ENCODE assay signal across 27 cellular contexts in the genomic region with DNA sequence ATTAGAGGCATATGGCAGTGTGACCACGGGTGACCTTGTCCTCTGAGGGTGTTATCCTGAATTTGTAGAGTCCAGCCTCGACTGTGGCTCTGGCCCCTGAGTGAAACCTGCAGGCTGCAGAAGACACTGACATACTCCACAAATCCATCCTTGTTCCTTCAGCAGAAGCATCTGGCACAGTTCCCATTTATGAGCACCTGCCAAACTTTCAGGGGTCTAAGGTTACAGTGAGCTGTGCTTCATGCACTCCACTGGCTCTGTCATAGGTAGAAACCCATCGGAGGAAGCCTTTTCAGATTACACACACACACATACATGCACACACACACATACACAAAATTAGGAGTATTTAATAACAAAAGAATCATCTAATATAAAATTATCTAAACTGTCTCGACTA. TPM values are rescaled to one million over a fixed set of nuclear protein-coding genes. Genes with fewer than 3 reads are reported as not detected.
DNase-seq lines count a peak whose midpoint lies in the region; TF ChIP-seq lines count a peak whose summit lies in the region.
"Had no signal": no experiment of that assay in that cellular context is flagged by ENCODE, and none has a peak within 500 bp of the region (broad histone marks: within the 10 kb centered on the region; RNA-seq: fewer than 3 reads in every experiment).

No MANE protein-coding gene starts in this region.

- TF ChIP-seq CTCF in endodermal cell (conservative IDR thresholded peaks at IDR 0.05): no peak
- TF ChIP-seq CTCF in mammary epithelial cell (conservative IDR thresholded peaks at IDR 0.05 in 1 of 2, IDR thresholded peaks at IDR 0.05 in 1 of 2; ENCODE audit: extremely low read depth in 1 of 2, insufficient read depth in 1 of 2, low read depth in 1 of 2, low read length in 2 of 2): no peak

- WGBS in endodermal cell (ENCODE audit: insufficient coverage in 1 of 2, insufficient read length in 1 of 2), 2 experiments: 96 to 100% methylated on average over 1 to 4 of the region's 4 CpGs
- 53% methylated on average over 4 of the region's 4 CpGs for WGBS in mammary epithelial cell (ENCODE audit: low coverage, missing lambda C conversion rate)

- H4K20me1 ChIP-seq in mammary epithelial cell (ENCODE audit: insufficient read depth, low read length): no peaks in the 10 kb centered on the region

- BruUV-seq in mammary epithelial cell (replicated peaks; lab: Mats Ljungman, UMichigan): no TSS peak

- no peaks in the 10 kb centered on the region for H3K9me3 Mint-ChIP-seq in endodermal cell
- H3K9me3 Mint-ChIP-seq: activated T-cell treated with anti-CD3 and anti-CD28 coated beads, Interleukin-2, amount 50 U/mL, for 4 hours; H9; nephron; WTC11 had no signal

- no peaks in the 10 kb centered on the region for H3K79me2 ChIP-seq in mammary epithelial cell (ENCODE audit: insufficient read depth, low read length)

- H2AFZ ChIP-seq in mammary epithelial cell (ENCODE audit: low read depth, low read length): no peak overlapping the region

- CTCF ChIA-PET in mammary epithelial cell (lab: Charles Lee; ENCODE audit: low non-redundant PET): no interaction called here

- H3K27me3 ChIP-seq in endodermal cell (ENCODE audit: control insufficient read depth, insufficient read depth, low read length, poor library complexity, severe bottlenecking): no peaks in the 10 kb centered on the region
- no peaks in the 10 kb centered on the region for H3K27me3 ChIP-seq in mammary epithelial cell (ENCODE audit: insufficient read depth, low read length)
- H3K27me3 ChIP-seq: ascending aorta, sigmoid colon, stomach, uterus had no signal

- no peaks in the 10 kb centered on the region for H3K27me3 Mint-ChIP-seq in endodermal cell (ENCODE audit: insufficient read depth)

- H3K27ac Mint-ChIP-seq in endodermal cell: no peak overlapping the region
- H3K27ac Mint-ChIP-seq: nephron, WTC11 had no signal

- H3K4me2 ChIP-seq in mammary epithelial cell (ENCODE audit: insufficient read depth, low read depth, low read length): no peak overlapping the region
- H3K4me2 ChIP-seq: SK-N-SH had no signal

- dilution Hi-C loops in mammary epithelial cell (cut with HindIII; ENCODE audit: low sequenced_read_pairs): no loop called here

- H3K9ac ChIP-seq in endodermal cell (ENCODE audit: extremely low read depth, low read length, poor library complexity, severe bottlenecking): no peak overlapping the region
- H3K9ac ChIP-seq in mammary epithelial cell (ENCODE audit: insufficient read depth, low read length): no peak overlapping the region
- H3K9ac ChIP-seq: SK-N-SH had no signal

- DNase-seq in NCI-H1436 (lab: John Stamatoyannopoulos, UW) (peak; percentile 27), NCI-H1436 treated with DMSO at 0.1 percent for 48 hours (lab: John Stamatoyannopoulos, UW) (no peak), NCI-H1105 treated with DMSO at 0.1 percent for 48 hours (lab: John Stamatoyannopoulos, UW) (peak; percentile 88), NCI-H2171 (lab: John Stamatoyannopoulos, UW) (peak; percentile 85), endodermal cell (peak; percentile 36), mucosa of gallbladder (ENCODE audit: low spot score) (no peak), mammary epithelial cell (no peak)
- no peak for DNase-seq in activated CD4-positive, CD25-positive, alpha-beta regulatory T cell (lab: John Stamatoyannopoulos, UW)
- DNase-seq: activated CD4-positive, alpha-beta T cell treated with anti-CD3 and anti-CD28 coated beads, Interleukin-2, amount 50 U/mL, for 1 hour; activated gamma-delta T cell treated with Interleukin-2 at 50 U/mL for 16 hours; activated T-cell treated with anti-CD3 and anti-CD28 coated beads, Interleukin-2, amount 50 U/mL, for 4 hours; effector CD4-positive, alpha-beta T cell; GDM1; H9; hippocampal formation; KBM-7; NCI-H1694; NCI-H526; sigmoid colon; SK-N-SH; stimulated activated CD4-positive, alpha-beta T cell treated with anti-CD3 and anti-CD28 coated beads, Interleukin-4, amount 100 ng/mL, for 1 hour; stomach; uterus had no signal

- intact Hi-C loops in mammary epithelial cell (cut with micrococcal nuclease): no loop called here

- H3K4me1 ChIP-seq in endodermal cell (ENCODE audit: control insufficient read depth, insufficient read depth, low read length): no peaks in the 10 kb centered on the region
- no peaks in the 10 kb centered on the region for H3K4me1 ChIP-seq in mammary epithelial cell (ENCODE audit: insufficient read depth, low read length)
- H3K4me1 ChIP-seq: uterus had no signal

- no peak overlapping the region for H3K27ac ChIP-seq in endodermal cell (ENCODE audit: low read depth, low read length)
- no peak overlapping the region for H3K27ac ChIP-seq in mammary epithelial cell (ENCODE audit: insufficient read depth, low read depth, low read length)
- H3K27ac ChIP-seq: ascending aorta, HL-60, sigmoid colon, stomach, uterus had no signal

- peaks cover 2% of the 10 kb centered on the region for H3K4me1 Mint-ChIP-seq in endodermal cell

- no peaks in the 10 kb centered on the region for H3K36me3 ChIP-seq in endodermal cell (ENCODE audit: control insufficient read depth, insufficient read depth, low read length)
- H3K36me3 ChIP-seq in mammary epithelial cell (ENCODE audit: insufficient read depth, low read length): no peaks in the 10 kb centered on the region
- H3K36me3 ChIP-seq: ascending aorta, sigmoid colon, stomach, uterus had no signal

- no peak overlapping the region for H3K4me3 Mint-ChIP-seq in endodermal cell
- H3K4me3 Mint-ChIP-seq: activated T-cell treated with anti-CD3 and anti-CD28 coated beads, Interleukin-2, amount 50 U/mL, for 4 hours; H9; nephron; WTC11 had no signal

- no peaks in the 10 kb centered on the region for H3K36me3 Mint-ChIP-seq in endodermal cell (ENCODE audit: low read depth)
- H3K36me3 Mint-ChIP-seq: WTC11 had no signal

- H3K9me3 ChIP-seq in endodermal cell (ENCODE audit: control insufficient read depth, low read length) (no peaks in the 10 kb centered on the region), mammary epithelial cell (replicated peaks; ENCODE audit: insufficient read depth, low read length) (no peaks in the 10 kb centered on the region)
- H3K9me3 ChIP-seq: ascending aorta, sigmoid colon, SK-N-SH, stomach, uterus had no signal

- in situ Hi-C loops in mammary epithelial cell (cut with MboI; ENCODE audit: low sequenced_read_pairs in 2 of 2): no loop called here

- H3K4me3 ChIP-seq in endodermal cell (ENCODE audit: low read length) (no peak overlapping the region), mammary epithelial cell (replicated peaks in 1 of 3; ENCODE audit: insufficient read depth in 1 of 3, low read depth in 2 of 3, low read length in 3 of 3) (no peak overlapping the region)
- H3K4me3 ChIP-seq: ascending aorta, sigmoid colon, stomach, uterus had no signal

RNA-seq across cellular contexts. Expression of a gene that starts 13.6 kb away (rescaled TPM):
- total RNA-seq in endodermal cell: 10 to 100 TPM; 14.0 to 16.8 TPM
- polyA plus RNA-seq in endodermal cell (2013, experiment 1 of 2): 29.7 TPM
- 27.3 TPM for polyA plus RNA-seq in endodermal cell (2013, experiment 2 of 2)
- total RNA-seq in mucosa of gallbladder: 11.4 TPM
- 10 to 100 TPM; 12.5 to 39.8 TPM for total RNA-seq in mammary epithelial cell
- 7.4 TPM for polyA plus RNA-seq in mammary epithelial cell
- 21.2 TPM for polyA minus RNA-seq in mammary epithelial cell

Comparison
In these comparisons a context has a peak if more than half of its experiments do, and no peak if none do; other contexts are left out.
1. DNase-seq: peak in NCI-H1436 (single experiment), NCI-H1105 treated with DMSO at 0.1 percent for 48 hours (single experiment), NCI-H2171 (single experiment) and endodermal cell (single experiment); none in NCI-H1436 treated with DMSO at 0.1 percent for 48 hours (single experiment), activated CD4-positive, CD25-positive, alpha-beta regulatory T cell (0 of 4), mucosa of gallbladder (single experiment) and mammary epithelial cell (single experiment).